In genomic region chr5:7877851-7878250, GRCh38 we compare ENCODE assay signal across 14 cellular contexts. TPM values are rescaled to one million over a fixed set of nuclear protein-coding genes. Genes with fewer than 3 reads are reported as not detected.
DNase-seq lines count a peak whose midpoint lies in the region; ATAC-seq and TF ChIP-seq lines count a peak whose summit lies in the region.
"Had no signal": no experiment of that assay in that cellular context is flagged by ENCODE, and none has a peak within 500 bp of the region (broad histone marks: within the 10 kb centered on the region; RNA-seq: fewer than 3 reads in every experiment).

No MANE protein-coding gene starts in this region.

- H3K9me3 ChIP-seq in OCI-LY3 (ENCODE audit: insufficient read depth, low read length) (no peaks in the 10 kb centered on the region), neutrophil (no peaks in the 10 kb centered on the region), transverse colon (no peaks in the 10 kb centered on the region)
- H3K9me3 ChIP-seq: thoracic aorta had no signal

- H3K4me2 ChIP-seq in OCI-LY3 (ENCODE audit: low read length) = peak overlapping the region; percentile 54

- H3K36me3 ChIP-seq in OCI-LY3 (replicated peaks; ENCODE audit: low read depth, low read length) (peaks cover 72% of the 10 kb centered on the region), neutrophil (peaks cover 16% of the 10 kb centered on the region), transverse colon (peaks cover 0 to 34% (median 6%) of the 10 kb centered on the region in 4 donors)

- in situ Hi-C loops in transverse colon (cut with MboI; ENCODE audit: low pct_ligation_motif_present in 1 of 4, low pct_unique_long_range_greater_than_20kb in 1 of 4, low sequenced_read_pairs in 3 of 4) = no loop called here

- no peak overlapping the region for H2AFZ ChIP-seq in OCI-LY3 (ENCODE audit: low read depth, low read length)

- TF ChIP-seq EP300 in transverse colon (IDR thresholded peaks at IDR 0.05; ENCODE audit: low read depth) = no peak

- TF ChIP-seq POLR2A in transverse colon (IDR thresholded peaks at IDR 0.05) = no peak

- 70 to 72% methylated on average over 3 to 9 of the region's 9 CpGs for WGBS in transverse colon (ENCODE audit: low coverage in 1 of 2), 2 donors

- H3K27me3 ChIP-seq in OCI-LY3 (ENCODE audit: low read depth, low read length) = no peaks in the 10 kb centered on the region
- H3K27me3 ChIP-seq in neutrophil = no peaks in the 10 kb centered on the region
- H3K27me3 ChIP-seq in transverse colon = no peaks in the 10 kb centered on the region

- TF ChIP-seq CTCF in OCI-LY3 (IDR thresholded peaks at IDR 0.05; ENCODE audit: low read depth, low read length) (no peak), neutrophil (IDR thresholded peaks at IDR 0.05) (no peak), transverse colon (IDR thresholded peaks at IDR 0.05) (no peak)

- intact Hi-C loops in transverse colon (cut with DNase I; ENCODE audit: low total_unique reads) = loop anchor here (5.0 kb wide), 1 partner anchor 1951 kb away; no protein-coding TSS in a partner anchor

- H3K4me1 ChIP-seq in OCI-LY3 (ENCODE audit: low read length) (peaks cover 51% of the 10 kb centered on the region), neutrophil (ENCODE audit: control insufficient read depth in 1 of 2, insufficient read depth in 1 of 2, low read depth in 1 of 2, low read length in 1 of 2) (peaks cover 41 to 42% of the 10 kb centered on the region in 2 experiments), transverse colon (peaks cover 3 to 21% (median 14%) of the 10 kb centered on the region in 4 donors)

- ATAC-seq in GM18867 (IDR thresholded peaks at IDR 0.05; ENCODE audit: unreplicated experiment) = no peak
- ATAC-seq: HCT116, right cardiac atrium had no signal

- H3K79me2 ChIP-seq in OCI-LY3 (ENCODE audit: low read length) = peaks cover 63% of the 10 kb centered on the region

- H3K4me3 ChIP-seq in OCI-LY3 (ENCODE audit: low read length) = peak overlapping the region; percentile 11; the same call in 1 of the 2 replicates
- no peak overlapping the region for H3K4me3 ChIP-seq in neutrophil (ENCODE audit: low read depth in 1 of 2, low read length in 1 of 2)
- H3K4me3 ChIP-seq in transverse colon = no peak overlapping the region
- H3K4me3 ChIP-seq: thoracic aorta had no signal

- peaks cover 69% of the 10 kb centered on the region for H4K20me1 ChIP-seq in OCI-LY3 (ENCODE audit: insufficient read depth, low read length)

- H3K27ac ChIP-seq in OCI-LY3 (ENCODE audit: low read length) (peak overlapping the region; percentile 77), caudate nucleus (ENCODE audit: low read depth, low read length) (peak overlapping the region; percentile 48), neutrophil (peak overlapping the region; percentile 65), transverse colon (peak overlapping the region in 1 of 4 donors; percentile 38)
- H3K27ac ChIP-seq: thoracic aorta had no signal

- H3K9ac ChIP-seq in OCI-LY3 (ENCODE audit: low read length) = no peak overlapping the region

- DNase-seq in DMS53 (lab: John Stamatoyannopoulos, UW) (peak; percentile 47), DMS53 treated with DMSO at 0.1 percent for 48 hours (lab: John Stamatoyannopoulos, UW; ENCODE audit: unreplicated experiment) (no peak), caudate nucleus (lab: John Stamatoyannopoulos, UW) (no peak), NCI-H446 treated with DMSO at 0.1 percent for 48 hours (lab: John Stamatoyannopoulos, UW) (no peak), transverse colon (no peak)
- DNase-seq: NCI-H1436, NCI-H774 had no signal

RNA-seq across cellular contexts. Expression of gene MTRR, which starts 8.9 kb away (rescaled TPM):
- 100 to 1,000 TPM in 1 of 4 donors, 10 to 100 TPM in 3; 31.4 to 120 (median 43.4) TPM for total RNA-seq in transverse colon

RNA-seq across cellular contexts. Expression of gene FASTKD3, which starts 9.0 kb away (rescaled TPM):
- total RNA-seq in transverse colon = 10 to 100 TPM in 2 of 4 donors, 1 to 10 TPM in 1, under 1 TPM in 1; 0.80 to 11.7 (median 8.0) TPM

RNA-seq across cellular contexts. Expression of gene CFAP90, which starts 26.9 kb away (rescaled TPM):
- not detected for total RNA-seq in transverse colon
- total RNA-seq: A172, thoracic aorta had no signal
